11 cellular contexts compared by ENCODE assay signal in genomic region chr7:6384327-6384726, GRCh38. TPM values are rescaled to one million over a fixed set of nuclear protein-coding genes. Genes with fewer than 3 reads are reported as not detected.
DNase-seq lines count a peak whose midpoint lies in the region; ATAC-seq, FAIRE-seq and TF ChIP-seq lines count a peak whose summit lies in the region.
"Had no signal": no experiment of that assay in that cellular context is flagged by ENCODE, and none has a peak within 500 bp of the region (broad histone marks: within the 10 kb centered on the region; RNA-seq: fewer than 3 reads in every experiment).

No MANE protein-coding gene starts in this region.

- no peak for TF ChIP-seq POLR2A in GM12891 (IDR thresholded peaks at IDR 0.05; ENCODE audit: low read depth, low read length)
- no peak for TF ChIP-seq POLR2A in GM12892 (IDR thresholded peaks at IDR 0.05; ENCODE audit: low read depth, low read length)

- POLR2A ChIA-PET in CD8-positive, alpha-beta memory T cell (lab: Charles Lee): no interaction called here

- peaks cover 0 to 39% (median 8%) of the 10 kb centered on the region in 3 donors for H3K36me3 Mint-ChIP-seq in CD8-positive, alpha-beta memory T cell

- H3K9me3 ChIP-seq in CD8-positive, alpha-beta memory T cell (ENCODE audit: low read length): no peaks in the 10 kb centered on the region
- H3K9me3 ChIP-seq in RWPE2 (ENCODE audit: severe bottlenecking) (no peaks in the 10 kb centered on the region), hepatocyte (ENCODE audit: low read depth) (no peaks in the 10 kb centered on the region), skeletal muscle satellite cell (replicated peaks; ENCODE audit: low read length) (no peaks in the 10 kb centered on the region)

- CTCF ChIA-PET in CD8-positive, alpha-beta memory T cell (lab: Charles Lee): no interaction called here

- H3K4me2 ChIP-seq in hepatocyte (peak overlapping the region; percentile 51), skeletal muscle satellite cell (ENCODE audit: low read length) (peak overlapping the region; percentile 25)

- TF ChIP-seq CTCF in RWPE2 (IDR thresholded peaks at IDR 0.05; ENCODE audit: poor library complexity, severe bottlenecking): no peak
- TF ChIP-seq CTCF in hepatocyte (IDR thresholded peaks at IDR 0.05; ENCODE audit: poor library complexity): no peak

- peaks cover 85% of the 10 kb centered on the region for H4K20me1 ChIP-seq in hepatocyte (ENCODE audit: insufficient read depth, poor library complexity, severe bottlenecking)

- peak overlapping the region in 7 of 8 donors; percentile 15 to 68 (median 48) for H3K27ac Mint-ChIP-seq in CD8-positive, alpha-beta memory T cell

- H2AFZ ChIP-seq in hepatocyte: no peak overlapping the region

- H3K4me1 ChIP-seq in CD8-positive, alpha-beta memory T cell (ENCODE audit: insufficient read depth, low read length): peaks cover 46% of the 10 kb centered on the region
- H3K4me1 ChIP-seq in RWPE2 (ENCODE audit: insufficient read depth, poor library complexity, severe bottlenecking) (peaks cover 56% of the 10 kb centered on the region), hepatocyte (ENCODE audit: insufficient read depth) (peaks cover 30% of the 10 kb centered on the region), skeletal muscle satellite cell (ENCODE audit: control insufficient read depth, insufficient read depth, low read length) (peaks cover 53% of the 10 kb centered on the region)

- no peak overlapping the region for H3K4me3 ChIP-seq in CD8-positive, alpha-beta memory T cell (ENCODE audit: low read length)
- H3K4me3 ChIP-seq in RWPE2 (ENCODE audit: severe bottlenecking): no peak overlapping the region
- H3K4me3 ChIP-seq in hepatocyte: no peak overlapping the region
- H3K4me3 ChIP-seq in skeletal muscle satellite cell (ENCODE audit: low read length): no peak overlapping the region

- no peak overlapping the region for H3K27ac ChIP-seq in CD8-positive, alpha-beta memory T cell (ENCODE audit: low read depth, low read length)
- H3K27ac ChIP-seq in RWPE2 (ENCODE audit: poor library complexity, severe bottlenecking) (peak overlapping the region; percentile 94), hepatocyte (peak overlapping the region; percentile 81)

- FAIRE-seq in GM12891 (lab: Jason Lieb, UNC): no peak
- FAIRE-seq in GM12892 (lab: Jason Lieb, UNC): no peak
- FAIRE-seq: TTC549 had no signal

- H3K9me3 Mint-ChIP-seq in CD8-positive, alpha-beta memory T cell: no peaks in the 10 kb centered on the region

- no peaks in the 10 kb centered on the region for H3K36me3 ChIP-seq in CD8-positive, alpha-beta memory T cell (ENCODE audit: insufficient read depth, low read length)
- H3K36me3 ChIP-seq in RWPE2 (ENCODE audit: low read depth) (peaks cover 46% of the 10 kb centered on the region), hepatocyte (replicated peaks; ENCODE audit: insufficient read depth, low read depth) (no peaks in the 10 kb centered on the region), skeletal muscle satellite cell (ENCODE audit: insufficient read depth, low read length) (peaks cover 34% of the 10 kb centered on the region)

- H3K79me2 ChIP-seq in hepatocyte: peaks cover 96% of the 10 kb centered on the region

- H3K4me3 Mint-ChIP-seq in CD8-positive, alpha-beta memory T cell: peak overlapping the region in 2 of 7 donors; percentile 9 to 72

- WGBS in hepatocyte (ENCODE audit: low lambda C conversion rate, missing lambda C conversion rate): 90% methylated on average over 4 of the region's 4 CpGs

- ATAC-seq in RWPE2 (ENCODE audit: low read depth): no peak

- DNase-seq in CD8-positive, alpha-beta memory T cell: no peak
- DNase-seq in RWPE2 (ENCODE audit: low spot score) (no peak), hepatocyte (ENCODE audit: low spot score) (no peak), hepatic stellate cell (ENCODE audit: low spot score) (no peak), GM12891 (ENCODE audit: insufficient read length, low spot score) (no peak), GM12892 (ENCODE audit: insufficient read length) (no peak)
- no peak for DNase-seq in NK-92 treated with Interleukin-12 subunit alpha and Interleukin-12 subunit beta, amount 100 ng/mL, for 24 hours (lab: John Stamatoyannopoulos, UW)
- DNase-seq: activated gamma-delta T cell, NCI-H82 had no signal

- peaks cover 64 to 81% (median 73%) of the 10 kb centered on the region in 3 donors for H3K4me1 Mint-ChIP-seq in CD8-positive, alpha-beta memory T cell

- no peaks in the 10 kb centered on the region for H3K27me3 Mint-ChIP-seq in CD8-positive, alpha-beta memory T cell

- no peak overlapping the region for H3K9ac ChIP-seq in skeletal muscle satellite cell (ENCODE audit: low read depth, low read length)

- H3K27me3 ChIP-seq in CD8-positive, alpha-beta memory T cell (ENCODE audit: insufficient read depth, low read length, poor library complexity, severe bottlenecking): no peaks in the 10 kb centered on the region
- no peaks in the 10 kb centered on the region for H3K27me3 ChIP-seq in RWPE2 (ENCODE audit: insufficient read depth, poor library complexity, severe bottlenecking)
- H3K27me3 ChIP-seq in hepatocyte: no peaks in the 10 kb centered on the region
- H3K27me3 ChIP-seq in skeletal muscle satellite cell (ENCODE audit: control insufficient read depth, insufficient read depth, low read length): no peaks in the 10 kb centered on the region

- H3K9me2 ChIP-seq in hepatocyte (replicated peaks; ENCODE audit: insufficient read depth): no peaks in the 10 kb centered on the region

TF ChIP-seq in GM12891, 5 proteins besides CTCF, POLR2A, EP300 and RAD21:
- TF ChIP-seq POU2F2 (IDR thresholded peaks at IDR 0.05; ENCODE audit: low read depth, low read length) (no peak), SPI1 (IDR thresholded peaks at IDR 0.05; ENCODE audit: low read depth, low read length) (no peak), PAX5 (IDR thresholded peaks at IDR 0.05; ENCODE audit: insufficient read depth, low read length, severe bottlenecking) (no peak), POLR2AphosphoS5 (IDR thresholded peaks at IDR 0.05; ENCODE audit: low read depth, low read length) (no peak), TAF1 (IDR thresholded peaks at IDR 0.05; ENCODE audit: low read depth, low read length) (no peak)
TF ChIP-seq in GM12891: peak in this region for 0.

RNA-seq across cellular contexts. Expression of gene RAC1, which starts 10.0 kb away (rescaled TPM):
- total RNA-seq in CD8-positive, alpha-beta memory T cell: 100 to 1,000 TPM; 224 to 231 TPM
- polyA plus RNA-seq in CD8-positive, alpha-beta memory T cell: 299 TPM
- 74.7 and 105 TPM in 2 replicates for total RNA-seq in hepatocyte
- 429 and 452 TPM in 2 replicates for polyA plus RNA-seq in hepatocyte
- 36.0 and 55.9 TPM in 2 replicates for total RNA-seq in skeletal muscle satellite cell (2012; rRNA removed)
- 103 TPM for polyA plus RNA-seq in GM12891 (2012; ENCODE audit: low read depth, missing spikeins)
- 103 TPM for polyA plus RNA-seq in GM12892 (2012; ENCODE audit: missing spikeins)

RNA-seq across cellular contexts. Expression of gene FAM220A, which starts 35.6 kb away (rescaled TPM):
- 10 to 100 TPM; 15.8 to 16.7 TPM for total RNA-seq in CD8-positive, alpha-beta memory T cell
- polyA plus RNA-seq in CD8-positive, alpha-beta memory T cell: 5.5 TPM
- 19.9 and 20.6 TPM in 2 replicates for total RNA-seq in hepatocyte
- polyA plus RNA-seq in hepatocyte: 4.5 and 5.8 TPM in 2 replicates
- 14.2 and 17.5 TPM in 2 replicates for total RNA-seq in skeletal muscle satellite cell (2012; rRNA removed)
- 8.0 TPM for polyA plus RNA-seq in GM12891 (2012; ENCODE audit: low read depth, missing spikeins)
- polyA plus RNA-seq in GM12892 (2012; ENCODE audit: missing spikeins): 13.6 TPM
